Comparison of ENCODE assay signal across 8 cellular contexts in genomic region chr12:55966408-55967281, GRCh38. TPM values are rescaled to one million over a fixed set of nuclear protein-coding genes. Genes with fewer than 3 reads are reported as not detected.
DNase-seq lines count a peak whose midpoint lies in the region; ATAC-seq, FAIRE-seq and TF ChIP-seq lines count a peak whose summit lies in the region.

Gene CDK2, plus strand, starts transcription at chr12:55966830. Its CDS starts 179 bp downstream, at chr12:55967009.

- no peaks in the 10 kb centered on the region for H3K9me3 ChIP-seq in upper lobe of left lung

- no peak for TF ChIP-seq EP300 in upper lobe of left lung (IDR thresholded peaks at IDR 0.05)

- DNase-seq in GM12891 (ENCODE audit: insufficient read length, low spot score) (peak; percentile 73), NCI-H1105 treated with DMSO at 0.1 percent for 48 hours (lab: John Stamatoyannopoulos, UW) (peak; percentile 68), T follicular helper cell (ENCODE audit: low read depth) (peak; percentile 81), cardiac septum (ENCODE audit: low spot score) (peak; percentile 96), posterior cingulate gyrus (peak; percentile 61 to 97 (median 85)), upper lobe of left lung (peak; percentile 94 to 96)
- peak; percentile 97 for DNase-seq in activated naive CD8-positive, alpha-beta T cell treated with anti-CD3 and anti-CD28 coated beads, Interleukin-2, amount 50 U/mL, for 24 hours

- intact Hi-C loops in cardiac septum (cut with DNase I) (no loop called here), posterior cingulate gyrus (cut with DNase I) (no loop called here)

- H3K27me3 Mint-ChIP-seq in activated naive CD8-positive, alpha-beta T cell treated with anti-CD3 and anti-CD28 coated beads, Interleukin-2, amount 50 U/mL, for 24 hours = no peaks in the 10 kb centered on the region

- peak within 1 kb of the TSS; percentile 73 to 92 (median 86) for H3K27ac ChIP-seq in upper lobe of left lung

- H3K27ac Mint-ChIP-seq in activated naive CD8-positive, alpha-beta T cell treated with anti-CD3 and anti-CD28 coated beads, Interleukin-2, amount 50 U/mL, for 24 hours = peak within 1 kb of the TSS; percentile 89

- ATAC-seq in HG02678 (IDR thresholded peaks at IDR 0.05; ENCODE audit: unreplicated experiment) = peak; percentile 97
- ATAC-seq in activated naive CD8-positive, alpha-beta T cell treated with anti-CD3 and anti-CD28 coated beads, Interleukin-2, amount 50 U/mL, for 24 hours = peak; percentile 95
- peak; percentile 96 to 99 for ATAC-seq in upper lobe of left lung (ENCODE audit: low FRiP score in 2 of 2)

- peak; percentile 26 for FAIRE-seq in GM12891 (lab: Jason Lieb, UNC)

- H3K4me3 Mint-ChIP-seq in activated naive CD8-positive, alpha-beta T cell treated with anti-CD3 and anti-CD28 coated beads, Interleukin-2, amount 50 U/mL, for 24 hours = peak within 1 kb of the TSS; percentile 97

- peak in 1 of 6 experiments; percentile 1 for TF ChIP-seq CTCF in upper lobe of left lung (IDR thresholded peaks at IDR 0.05)

- H3K36me3 Mint-ChIP-seq in activated naive CD8-positive, alpha-beta T cell treated with anti-CD3 and anti-CD28 coated beads, Interleukin-2, amount 50 U/mL, for 24 hours (ENCODE audit: low read depth) = peaks cover 25% of the 10 kb centered on the region

- peaks cover 32% of the 10 kb centered on the region for H3K4me1 Mint-ChIP-seq in activated naive CD8-positive, alpha-beta T cell treated with anti-CD3 and anti-CD28 coated beads, Interleukin-2, amount 50 U/mL, for 24 hours

- H3K27me3 ChIP-seq in upper lobe of left lung = no peaks in the 10 kb centered on the region

- H3K4me3 ChIP-seq in upper lobe of left lung = peak within 1 kb of the TSS; percentile 55 to 88 (median 68)

- 0% methylated on average over 44 to 45 of the region's 45 CpGs for WGBS in upper lobe of left lung, 2 donors

- TF ChIP-seq POLR2A in GM12891 (IDR thresholded peaks at IDR 0.05; ENCODE audit: low read depth, low read length) (peak; percentile 70), upper lobe of left lung (IDR thresholded peaks at IDR 0.05) (peak in 3 of 4 donors; percentile 78 to 91 (median 81))

- H3K9me3 Mint-ChIP-seq in activated naive CD8-positive, alpha-beta T cell treated with anti-CD3 and anti-CD28 coated beads, Interleukin-2, amount 50 U/mL, for 24 hours = no peaks in the 10 kb centered on the region

- peaks cover 0 to 13% (median 0%) of the 10 kb centered on the region in 4 donors for H3K36me3 ChIP-seq in upper lobe of left lung

- H3K4me1 ChIP-seq in upper lobe of left lung = peaks cover 14 to 26% (median 19%) of the 10 kb centered on the region in 4 donors

TF ChIP-seq in GM12891, 5 proteins besides CTCF, POLR2A, EP300 and RAD21:
- TF ChIP-seq PAX5 (IDR thresholded peaks at IDR 0.05; ENCODE audit: insufficient read depth, low read length, severe bottlenecking) (no peak), SPI1 (IDR thresholded peaks at IDR 0.05; ENCODE audit: low read depth, low read length) (no peak), POU2F2 (IDR thresholded peaks at IDR 0.05; ENCODE audit: low read depth, low read length) (no peak; the same call in 1 of the 2 replicates), TAF1 (IDR thresholded peaks at IDR 0.05; ENCODE audit: low read depth, low read length) (no peak; the same call in 1 of the 2 replicates), POLR2AphosphoS5 (IDR thresholded peaks at IDR 0.05; ENCODE audit: low read depth, low read length) (peak; percentile 56; the same call in 1 of the 2 replicates)
TF ChIP-seq in GM12891: peak in this region for 1.

RNA-seq across cellular contexts. Expression of gene CDK2, which starts in this region (rescaled TPM):
- polyA plus RNA-seq in GM12891 (2012; ENCODE audit: low read depth, missing spikeins) = 75.6 TPM
- 9.1 TPM for total RNA-seq in cardiac septum
- 10 to 100 TPM; 11.7 to 27.9 (median 21.7) TPM for total RNA-seq in upper lobe of left lung

Comparison
In these comparisons a context has a peak if more than half of its experiments do, and no peak if none do; other contexts are left out.
1. Peak in every context shown above with its lines: DNase-seq, ATAC-seq, H3K4me3 ChIP-seq and H3K27ac ChIP-seq.